In genomic region chr3:120432105-120432860, GRCh38 we compare ENCODE assay signal across 10 cellular contexts. TPM values are rescaled to one million over a fixed set of nuclear protein-coding genes. Genes with fewer than 3 reads are reported as not detected.
DNase-seq lines count a peak whose midpoint lies in the region; ATAC-seq and TF ChIP-seq lines count a peak whose summit lies in the region.
"Had no signal": no experiment of that assay in that cellular context is flagged by ENCODE, and none has a peak within 500 bp of the region (broad histone marks: within the 10 kb centered on the region; RNA-seq: fewer than 3 reads in every experiment).

No MANE protein-coding gene starts in this region.

- peaks cover 6% of the 10 kb centered on the region for H3K79me1 ChIP-seq in trophoblast cell (ENCODE audit: low read length)

- H3K9me3 ChIP-seq in left ventricle myocardium inferior (replicated peaks), result no peaks in the 10 kb centered on the region
- H3K9me3 ChIP-seq in trophoblast cell (ENCODE audit: insufficient read depth, low read depth, low read length), result no peaks in the 10 kb centered on the region

- H3K27ac Mint-ChIP-seq in WTC11, result peak overlapping the region; percentile 95
- H3K27ac Mint-ChIP-seq: activated T-cell treated with anti-CD3 and anti-CD28 coated beads, Interleukin-2, amount 50 U/mL, for 24 hours; CD4-positive, CD25-positive, alpha-beta regulatory T cell had no signal

- H3K79me2 ChIP-seq in trophoblast cell (ENCODE audit: control insufficient read depth, insufficient read depth, low read length, poor library complexity), result peaks cover 2% of the 10 kb centered on the region

- H3K18ac ChIP-seq in trophoblast cell (ENCODE audit: low read length), result no peak overlapping the region

- POLR2A ChIA-PET in WTC11 (lab: Charles Lee), result interaction anchor here (1.0 to 1.7 kb wide), 3 partner anchors 11 to 19 kb away, joined by 3 to 9 read pairs (median 7); partner anchors contain the start of gene FSTL1

- H3K36me3 ChIP-seq in left ventricle myocardium inferior, result peaks cover 36% of the 10 kb centered on the region
- peaks cover 11 to 31% of the 10 kb centered on the region in 2 experiments for H3K36me3 ChIP-seq in trophoblast cell (ENCODE audit: control insufficient read depth in 1 of 2, insufficient read depth in 2 of 2, low read length in 2 of 2)

- H4K12ac ChIP-seq in trophoblast cell (ENCODE audit: low read depth, low read length), result no peak overlapping the region

- peak; percentile 91 for DNase-seq in EH (ENCODE audit: low read depth)
- peak; percentile 64 for DNase-seq in WTC11 (ENCODE audit: low spot score)
- DNase-seq in left ventricle myocardium inferior, result no peak
- peak in 1 of 2 donors; percentile 61 for DNase-seq in trophoblast cell
- no peak for DNase-seq in NCI-H526 (lab: John Stamatoyannopoulos, UW)
- DNase-seq in activated CD4-positive, alpha-beta T cell treated with anti-CD3 and anti-CD28 coated beads, Interleukin-2, amount 50 U/mL, for 48 hours, result no peak
- DNase-seq: activated T-cell treated with anti-CD3 and anti-CD28 coated beads, Interleukin-2, amount 50 U/mL, for 24 hours; CD4-positive, CD25-positive, alpha-beta regulatory T cell had no signal

- H3K4me3 ChIP-seq in left ventricle myocardium inferior, result no peak overlapping the region
- no peak overlapping the region for H3K4me3 ChIP-seq in trophoblast cell (ENCODE audit: low read depth, low read length)

- TF ChIP-seq CTCF in WTC11 (IDR thresholded peaks at IDR 0.05) (no peak), left ventricle myocardium inferior (IDR thresholded peaks at IDR 0.05; ENCODE audit: borderline replicate concordance) (no peak)

- H3K23ac ChIP-seq in trophoblast cell (ENCODE audit: low read length), result no peak overlapping the region

- H3K36me3 Mint-ChIP-seq in WTC11, result peaks cover 48% of the 10 kb centered on the region
- H3K36me3 Mint-ChIP-seq: CD4-positive, CD25-positive, alpha-beta regulatory T cell had no signal

- no peak overlapping the region for H4K91ac ChIP-seq in trophoblast cell (ENCODE audit: low read depth, low read length)

- no peak overlapping the region for H2BK12ac ChIP-seq in trophoblast cell (ENCODE audit: low read length)

- H3K9me3 Mint-ChIP-seq in WTC11, result no peaks in the 10 kb centered on the region
- H3K9me3 Mint-ChIP-seq: activated T-cell treated with anti-CD3 and anti-CD28 coated beads, Interleukin-2, amount 50 U/mL, for 24 hours; CD4-positive, CD25-positive, alpha-beta regulatory T cell had no signal

- no peak overlapping the region for H3K9ac ChIP-seq in trophoblast cell (ENCODE audit: low read length)

- no peaks in the 10 kb centered on the region for H3K27me3 Mint-ChIP-seq in WTC11 (ENCODE audit: low read depth)

- H3K4me2 ChIP-seq in trophoblast cell (ENCODE audit: low read length), result no peak overlapping the region

- H2BK120ac ChIP-seq in trophoblast cell (ENCODE audit: insufficient read depth, low read length, poor library complexity), result no peak overlapping the region

- intact Hi-C loops in left ventricle myocardium inferior (cut with micrococcal nuclease), result no loop called here

- H3K27ac ChIP-seq in left ventricle myocardium inferior (replicated peaks), result peak overlapping the region; percentile 90
- H3K27ac ChIP-seq in trophoblast cell (ENCODE audit: low read depth, low read length), result peak overlapping the region; percentile 27

- CTCF ChIA-PET in WTC11 (lab: Charles Lee), result interaction anchor here (1.0 to 2.7 kb wide), 5 partner anchors 9 to 127 kb away, joined by 3 to 40 read pairs (median 4); partner anchors contain the start of gene FSTL1

- H3K14ac ChIP-seq in trophoblast cell (ENCODE audit: low read length), result no peak overlapping the region

- H3K4me1 ChIP-seq in left ventricle myocardium inferior (peaks cover 100% of the 10 kb centered on the region), trophoblast cell (ENCODE audit: control insufficient read depth in 1 of 2, insufficient read depth in 2 of 2, low read length in 2 of 2) (peaks cover 2 to 34% of the 10 kb centered on the region in 2 experiments)

- H3K4me3 Mint-ChIP-seq in WTC11, result no peak overlapping the region
- H3K4me3 Mint-ChIP-seq: activated T-cell treated with anti-CD3 and anti-CD28 coated beads, Interleukin-2, amount 50 U/mL, for 24 hours; CD4-positive, CD25-positive, alpha-beta regulatory T cell had no signal

- WGBS in trophoblast cell (ENCODE audit: extremely low coverage, insufficient coverage, insufficient read length), result no CpG with 5 or more reads among the region's 4 CpGs

- no peak overlapping the region for H3K4ac ChIP-seq in trophoblast cell (ENCODE audit: low read depth, low read length)

- no peak overlapping the region for H2AK5ac ChIP-seq in trophoblast cell (ENCODE audit: low read length)

- ATAC-seq in WTC11, result peak; percentile 81
- ATAC-seq in GM21526 (IDR thresholded peaks at IDR 0.05; ENCODE audit: low FRiP score, unreplicated experiment), result no peak
- ATAC-seq in GM18511 (IDR thresholded peaks at IDR 0.05; ENCODE audit: unreplicated experiment), result no peak

- no peak overlapping the region for H4K8ac ChIP-seq in trophoblast cell (ENCODE audit: low read depth, low read length)

- H2AFZ ChIP-seq in trophoblast cell (ENCODE audit: insufficient read depth, low read length, poor library complexity), result no peak overlapping the region

- H3K4me1 Mint-ChIP-seq in WTC11, result peaks cover 74% of the 10 kb centered on the region
- H3K4me1 Mint-ChIP-seq: CD4-positive, CD25-positive, alpha-beta regulatory T cell had no signal

- no peak overlapping the region for H2BK5ac ChIP-seq in trophoblast cell (ENCODE audit: low read depth, low read length, poor library complexity)

- H3K27me3 ChIP-seq in left ventricle myocardium inferior (ENCODE audit: low read depth) (no peaks in the 10 kb centered on the region), trophoblast cell (ENCODE audit: insufficient read depth, low read length) (no peaks in the 10 kb centered on the region)

TF ChIP-seq in WTC11, 78 proteins besides CTCF, POLR2A, EP300 and RAD21 (continues in another document):
- TF ChIP-seq SMAD3 (CRISPR knock-in tag; IDR thresholded peaks at IDR 0.05; ENCODE audit: borderline replicate concordance) (no peak), NFATC4 (CRISPR knock-in tag; IDR thresholded peaks at IDR 0.05) (no peak), GRHL2 (CRISPR knock-in tag; IDR thresholded peaks at IDR 0.05; ENCODE audit: insufficient replicate concordance, severe bottlenecking) (no peak), E2F1 (CRISPR knock-in tag; IDR thresholded peaks at IDR 0.05) (no peak), USF1 (CRISPR knock-in tag; IDR thresholded peaks at IDR 0.05) (no peak), ZNF425 (CRISPR knock-in tag; conservative IDR thresholded peaks at IDR 0.05) (no peak), ZNF396 (CRISPR knock-in tag; IDR thresholded peaks at IDR 0.05; ENCODE audit: borderline replicate concordance) (no peak)

RNA-seq across cellular contexts. Expression of gene FSTL1, which starts 18.5 kb away (rescaled TPM):
- 271 to 286 TPM (median 272 TPM) in 3 replicates for total RNA-seq in WTC11 (2021)
- total RNA-seq in left ventricle myocardium inferior, result 243 TPM
- polyA plus RNA-seq in trophoblast cell (2013), result 507 and 510 TPM in 2 replicates
- polyA plus RNA-seq: CD4-positive, CD25-positive, alpha-beta regulatory T cell had no signal

Comparison
In these comparisons a context has a peak if more than half of its experiments do, and no peak if none do; other contexts are left out.
1. DNase-seq: peak in EH (single experiment) and WTC11 (single experiment); none in left ventricle myocardium inferior (single experiment), NCI-H526 (0 of 2) and activated CD4-positive, alpha-beta T cell treated with anti-CD3 and anti-CD28 coated beads, Interleukin-2, amount 50 U/mL, for 48 hours (0 of 2).